14 cellular contexts compared by ENCODE assay signal in the genomic region with DNA sequence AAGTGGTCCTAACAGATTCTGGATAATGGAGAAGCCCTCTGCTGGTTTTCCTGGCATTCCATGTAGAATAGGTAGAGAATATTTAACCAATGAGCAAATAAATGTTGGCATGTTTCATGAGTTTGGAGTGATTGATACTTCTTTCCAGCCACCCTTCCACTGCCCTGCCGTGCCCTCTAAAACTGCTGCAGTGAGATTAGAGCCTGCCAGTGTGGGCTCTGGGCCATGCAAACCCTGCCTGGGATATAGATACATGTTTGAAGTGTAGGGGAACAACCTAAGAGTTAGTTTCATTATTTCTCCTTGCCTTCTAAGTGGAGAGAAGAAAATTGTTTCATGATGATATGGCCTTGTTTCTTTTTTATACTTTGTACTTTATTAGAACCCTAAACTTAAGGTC. TPM values are rescaled to one million over a fixed set of nuclear protein-coding genes. Genes with fewer than 3 reads are reported as not detected.
A peak's percentile ranks its signal among the peaks of the same experiment; 100 is the strongest.
DNase-seq lines count a peak whose midpoint lies in the region; ATAC-seq lines count a peak whose summit lies in the region.
"Had no signal": no experiment of that assay in that cellular context is flagged by ENCODE, and none has a peak within 500 bp of the region (broad histone marks: within the 10 kb centered on the region; RNA-seq: fewer than 3 reads in every experiment).

No MANE protein-coding gene starts in this region.

- H3K9ac ChIP-seq in SK-N-MC (ENCODE audit: insufficient read length), result peak overlapping the region; percentile 45

- H3K36me3 ChIP-seq in SK-N-MC (ENCODE audit: insufficient read depth, low read length), result peaks cover 42% of the 10 kb centered on the region

- no peaks in the 10 kb centered on the region for H3K9me3 ChIP-seq in SK-N-MC (ENCODE audit: low read depth, low read length)
- H3K9me3 ChIP-seq: neutrophil, vagina had no signal

- H3K27ac ChIP-seq in SK-N-MC, result peak overlapping the region; percentile 88
- H3K27ac ChIP-seq: C4-2B, vagina had no signal

- intact Hi-C loops in left colon (cut with DNase I, micrococcal nuclease), result loop anchor here in 1 of 2 donors (10.0 kb wide), 1 partner anchor 63 kb away; no protein-coding TSS in a partner anchor

- ATAC-seq in left colon (peak; percentile 41), GM18498 (IDR thresholded peaks at IDR 0.05; ENCODE audit: unreplicated experiment) (no peak)

- H3K4me3 ChIP-seq in SK-N-MC, result no peak overlapping the region
- H3K4me3 ChIP-seq: vagina had no signal

- no peak for DNase-seq in SK-N-MC (ENCODE audit: low read depth, low spot score)
- no peak for DNase-seq in left colon
- DNase-seq in NCI-H1092 treated with DMSO at 0.1 percent for 48 hours (lab: John Stamatoyannopoulos, UW), result no peak
- DNase-seq: activated CD8-positive, alpha-beta memory T cell treated with anti-CD3 and anti-CD28 coated beads, Interleukin-2, amount 50 U/mL, for 48 hours; amygdala; foreskin melanocyte; NCI-H146; NCI-H774; SHP77; stimulated activated CD4-positive, alpha-beta T cell treated with anti-CD3 and anti-CD28 coated beads, Interleukin-15, amount 100 ng/mL, for 24 hours had no signal

RNA-seq across cellular contexts. Expression of a gene that starts 10.4 kb away (rescaled TPM):
- total RNA-seq in left colon, result 10 to 100 TPM; 78.8 to 98.9 TPM

RNA-seq across cellular contexts. Expression of a gene that starts 19.6 kb away (rescaled TPM):
- total RNA-seq in left colon, result under 1 TPM; 0.15 to 0.31 TPM

RNA-seq across cellular contexts. Expression of a gene that starts 45.8 kb away (rescaled TPM):
- total RNA-seq in left colon, result 1 to 10 TPM; 3.4 TPM

RNA-seq across cellular contexts. Expression of a gene that starts 46.0 kb away (rescaled TPM):
- 1 to 10 TPM in 1 of 2 donors, under 1 TPM in 1; 0.70 to 1.0 TPM for total RNA-seq in left colon

RNA-seq across cellular contexts. Expression of a gene that starts 60.0 kb away (rescaled TPM):
- 100 to 1,000 TPM; 119 to 138 TPM for total RNA-seq in left colon
